In genomic region chr7:46189255-46189790, GRCh38 we compare ENCODE assay signal across 21 cellular contexts.
"Had no signal": no experiment of that assay in that cellular context is flagged by ENCODE, and none has a peak within 500 bp of the region (broad histone marks: within the 10 kb centered on the region; RNA-seq: fewer than 3 reads in every experiment).

No MANE protein-coding gene starts in this region.

- H3K36me3 ChIP-seq: adrenal gland, breast epithelium, MG63, SJCRH30 had no signal

- DNase-seq: activated CD4-positive, alpha-beta T cell treated with anti-CD3 and anti-CD28 coated beads, Interleukin-2, amount 10 ng/mL, durations not matched to agents 24 days and 14 days; activated CD4-positive, alpha-beta T cell treated with anti-CD3 and anti-CD28 coated beads, Interleukin-2, amount 50 U/mL, for 4 hours; activated CD8-positive, alpha-beta T cell treated with anti-CD3 and anti-CD28 coated beads, Interleukin-2, amount 10 ng/mL, durations not matched to agents 7 days and 5 days; activated gamma-delta T cell treated with Interleukin-2 at 50 U/mL for 16 hours; activated naive CD4-positive, alpha-beta T cell treated with anti-CD3 and anti-CD28 coated beads for 36 hours; activated T-cell treated with anti-CD3 and anti-CD28 coated beads, Interleukin-2, amount 50 U/mL, for 4 hours; adrenal gland; body of pancreas; Kasumi-1; MG63; NCI-H1092; NCI-H1417; NCI-H187 treated with DMSO at 0.1 percent for 48 hours; NCI-H2081; NCI-H226; NCI-H446 treated with DMSO at 0.1 percent for 48 hours; NCI-H524; SHP77; SJCRH30; SK-N-SH had no signal

- H3K4me1 ChIP-seq: adrenal gland, body of pancreas, breast epithelium had no signal

- H3K27ac ChIP-seq: adrenal gland, body of pancreas, breast epithelium, SJCRH30 had no signal

- H3K4me2 ChIP-seq: SK-N-SH had no signal

- H3K27me3 ChIP-seq: adrenal gland, body of pancreas, breast epithelium, MG63, SJCRH30 had no signal

- H3K9ac ChIP-seq: SK-N-SH had no signal

- H3K4me3 ChIP-seq: adrenal gland, body of pancreas, breast epithelium, MG63, SJCRH30 had no signal

- H3K9me3 ChIP-seq: adrenal gland, body of pancreas, breast epithelium, MG63, SJCRH30, SK-N-SH had no signal
